ENCODE assay signal across 8 cellular contexts in genomic region chr15:43370310-43370974, GRCh38. TPM values are rescaled to one million over a fixed set of nuclear protein-coding genes. Genes with fewer than 3 reads are reported as not detected.
A peak's percentile ranks its signal among the peaks of the same experiment; 100 is the strongest.
DNase-seq lines count a peak whose midpoint lies in the region; ATAC-seq and TF ChIP-seq lines count a peak whose summit lies in the region.

No MANE protein-coding gene starts in this region.

- peak; percentile 49 for ATAC-seq in GM18909 (IDR thresholded peaks at IDR 0.05; ENCODE audit: poor library complexity, unreplicated experiment)
- ATAC-seq in HG03432 (IDR thresholded peaks at IDR 0.05; ENCODE audit: unreplicated experiment), result peak; percentile 39
- peak; percentile 41 for ATAC-seq in foreskin keratinocyte
- ATAC-seq in omental fat pad (ENCODE audit: low FRiP score), result peak; percentile 55

- TF ChIP-seq CTCF in foreskin keratinocyte (conservative IDR thresholded peaks at IDR 0.05) (no peak), omental fat pad (IDR thresholded peaks at IDR 0.05) (no peak), GM13977 (IDR thresholded peaks at IDR 0.05; ENCODE audit: extremely low read depth, insufficient read depth, missing control alignments) (no peak)

- peaks cover 33 to 41% (median 36%) of the 10 kb centered on the region in 10 experiments for H3K4me1 ChIP-seq in BLaER1 treated with 17β-estradiol and CSF1 and Interleukin-3, amounts not matched to agents 10 nM and 100 nM
- peaks cover 8% of the 10 kb centered on the region for H3K4me1 ChIP-seq in foreskin keratinocyte

- in situ Hi-C loops in GM13977 (cut with MboI; ENCODE audit: low pct_unique_long_range_greater_than_20kb, low sequenced_read_pairs, unreplicated experiment), result no loop called here

- intact Hi-C loops in activated CD4-positive, alpha-beta T cell treated with anti-CD3 and anti-CD28 coated beads, Interleukin-2, amount 10 ng/mL, durations not matched to agents 24 days and 14 days (cut with micrococcal nuclease), result no loop called here

- peaks cover 56% of the 10 kb centered on the region for H3K36me3 Mint-ChIP-seq in activated CD4-positive, alpha-beta T cell treated with anti-CD3 and anti-CD28 coated beads, Interleukin-2, amount 10 ng/mL, durations not matched to agents 24 days and 14 days (ENCODE audit: low read depth)

- peak overlapping the region; percentile 85 to 98 (median 95) for H3K4me2 ChIP-seq in BLaER1 treated with 17β-estradiol and CSF1 and Interleukin-3, amounts not matched to agents 10 nM and 100 nM

- H4K20me1 ChIP-seq in BLaER1 treated with 17β-estradiol and CSF1 and Interleukin-3, amounts not matched to agents 10 nM and 100 nM, result peaks cover 0 to 19% (median 0%) of the 10 kb centered on the region in 11 experiments; a peak in 4 of 22 replicates

- H3K4me3 Mint-ChIP-seq in activated CD4-positive, alpha-beta T cell treated with anti-CD3 and anti-CD28 coated beads, Interleukin-2, amount 10 ng/mL, durations not matched to agents 24 days and 14 days, result peak overlapping the region; percentile 94

- no peaks in the 10 kb centered on the region for H3K27me3 ChIP-seq in BLaER1 treated with 17β-estradiol and CSF1 and Interleukin-3, amounts not matched to agents 10 nM and 100 nM
- no peaks in the 10 kb centered on the region for H3K27me3 ChIP-seq in foreskin keratinocyte

- no peaks in the 10 kb centered on the region for H3K27me3 Mint-ChIP-seq in activated CD4-positive, alpha-beta T cell treated with anti-CD3 and anti-CD28 coated beads, Interleukin-2, amount 10 ng/mL, durations not matched to agents 24 days and 14 days

- peaks cover 50% of the 10 kb centered on the region for H3K4me1 Mint-ChIP-seq in activated CD4-positive, alpha-beta T cell treated with anti-CD3 and anti-CD28 coated beads, Interleukin-2, amount 10 ng/mL, durations not matched to agents 24 days and 14 days

- DNase-seq in activated CD4-positive, alpha-beta T cell treated with anti-CD3 and anti-CD28 coated beads, Interleukin-2, amount 10 ng/mL, durations not matched to agents 24 days and 14 days, result no peak
- DNase-seq in foreskin keratinocyte (peak in 1 of 2 donors; percentile 21), omental fat pad (ENCODE audit: low spot score) (no peak), GM13977 (ENCODE audit: low spot score) (no peak), NAMALWA (ENCODE audit: low spot score) (no peak)

- H3K9me3 ChIP-seq in BLaER1 treated with 17β-estradiol and CSF1 and Interleukin-3, amounts not matched to agents 10 nM and 100 nM (replicated peaks in 1 of 11), result peaks cover 30 to 50% (median 42%) of the 10 kb centered on the region in 11 experiments

- peaks cover 21% of the 10 kb centered on the region for H3K9me3 Mint-ChIP-seq in activated CD4-positive, alpha-beta T cell treated with anti-CD3 and anti-CD28 coated beads, Interleukin-2, amount 10 ng/mL, durations not matched to agents 24 days and 14 days

- peak overlapping the region; percentile 82 to 92 (median 88) for H3K27ac ChIP-seq in BLaER1 treated with 17β-estradiol and CSF1 and Interleukin-3, amounts not matched to agents 10 nM and 100 nM
- peak overlapping the region; percentile 55 for H3K27ac ChIP-seq in foreskin keratinocyte

- H3K4me3 ChIP-seq in BLaER1 treated with 17β-estradiol and CSF1 and Interleukin-3, amounts not matched to agents 10 nM and 100 nM, result peak overlapping the region; percentile 76 to 93 (median 85)

- H3K9ac ChIP-seq in BLaER1 treated with 17β-estradiol and CSF1 and Interleukin-3, amounts not matched to agents 10 nM and 100 nM, result peak overlapping the region; percentile 88 to 93 (median 92)

- H3K36me3 ChIP-seq in BLaER1 treated with 17β-estradiol and CSF1 and Interleukin-3, amounts not matched to agents 10 nM and 100 nM, result peaks cover 34 to 62% (median 52%) of the 10 kb centered on the region in 11 experiments

- peak overlapping the region; percentile 85 for H3K27ac Mint-ChIP-seq in activated CD4-positive, alpha-beta T cell treated with anti-CD3 and anti-CD28 coated beads, Interleukin-2, amount 10 ng/mL, durations not matched to agents 24 days and 14 days

RNA-seq across cellular contexts. Expression of gene ZSCAN29, which starts 0.4 kb away (rescaled TPM):
- total RNA-seq in activated CD4-positive, alpha-beta T cell treated with anti-CD3 and anti-CD28 coated beads, Interleukin-2, amount 10 ng/mL, durations not matched to agents 24 days and 14 days, result 30.9 and 32.1 TPM in 2 replicates
- total RNA-seq in foreskin keratinocyte (23.4 and 23.9 TPM in 2 replicates), omental fat pad (10 to 100 TPM; 12.0 to 26.6 (median 16.7) TPM)
- 2.9 and 3.9 TPM in 2 replicates for polyA plus RNA-seq in foreskin keratinocyte

RNA-seq across cellular contexts. Expression of gene TUBGCP4, which starts 0.5 kb away (rescaled TPM):
- total RNA-seq in activated CD4-positive, alpha-beta T cell treated with anti-CD3 and anti-CD28 coated beads, Interleukin-2, amount 10 ng/mL, durations not matched to agents 24 days and 14 days, result 48.0 and 49.6 TPM in 2 replicates
- total RNA-seq in foreskin keratinocyte (22.4 and 23.0 TPM in 2 replicates), omental fat pad (10 to 100 TPM; 10.5 to 13.2 (median 12.6) TPM)
- 10.3 and 12.0 TPM in 2 replicates for polyA plus RNA-seq in foreskin keratinocyte

RNA-seq across cellular contexts. Expression of gene LCMT2, which starts 40.1 kb away (rescaled TPM):
- total RNA-seq in activated CD4-positive, alpha-beta T cell treated with anti-CD3 and anti-CD28 coated beads, Interleukin-2, amount 10 ng/mL, durations not matched to agents 24 days and 14 days, result 15.4 and 16.0 TPM in 2 replicates
- total RNA-seq in foreskin keratinocyte, result 10.3 and 11.1 TPM in 2 replicates
- 5.8 and 7.6 TPM in 2 replicates for polyA plus RNA-seq in foreskin keratinocyte
- 10 to 100 TPM in 1 of 4 donors, 1 to 10 TPM in 3; 7.3 to 10.8 (median 9.3) TPM for total RNA-seq in omental fat pad
